17 cellular contexts compared by ENCODE assay signal in the genomic region with DNA sequence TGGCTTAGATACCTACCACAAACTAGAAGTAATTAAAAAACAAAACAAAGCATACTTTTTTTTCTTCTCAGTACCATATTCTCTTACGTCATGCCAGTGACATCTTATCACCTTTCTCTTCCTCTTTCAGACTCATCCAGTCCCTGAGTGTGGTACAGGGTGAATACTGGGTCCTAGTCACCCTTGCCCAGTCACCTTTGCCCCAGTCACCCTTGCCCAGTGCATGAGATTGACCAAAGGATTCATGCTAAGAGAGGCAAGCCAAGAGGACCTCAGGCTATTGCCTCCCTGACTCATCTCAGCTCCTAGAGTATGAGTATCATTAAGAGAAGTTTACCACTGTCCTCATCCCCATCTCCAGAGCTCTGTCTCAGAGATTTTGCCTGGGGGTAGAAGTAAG. TPM values are rescaled to one million over a fixed set of nuclear protein-coding genes. Genes with fewer than 3 reads are reported as not detected.
DNase-seq lines count a peak whose midpoint lies in the region; ATAC-seq and FAIRE-seq lines count a peak whose summit lies in the region.
"Had no signal": no experiment of that assay in that cellular context is flagged by ENCODE, and none has a peak within 500 bp of the region (broad histone marks: within the 10 kb centered on the region; RNA-seq: fewer than 3 reads in every experiment).

No MANE protein-coding gene starts in this region.

- intact Hi-C loops in left colon (cut with DNase I, micrococcal nuclease), result no loop called here

- DNase-seq in GM18507 (ENCODE audit: extremely low spot score, insufficient read length, low read depth) (no peak), HTR-8/SVneo (ENCODE audit: insufficient read length, low spot score) (peak; percentile 0), left colon (no peak), UCSD-AML1 (lab: John Stamatoyannopoulos, UW; ENCODE audit: unreplicated experiment) (no peak)
- DNase-seq in stimulated activated naive CD8-positive, alpha-beta T cell treated with anti-CD3 and anti-CD28 coated beads, Interleukin-15, Interleukin-2, amounts not matched to agents 100 U/mL and 50 U/mL, for 24 hours, result no peak
- no peak for DNase-seq in activated effector memory CD4-positive, alpha-beta T cell treated with anti-CD3 and anti-CD28 coated beads, Interleukin-2, amount 50 U/mL, for 16 hours
- no peak for DNase-seq in stimulated activated CD4-positive, alpha-beta T cell treated with anti-CD3 and anti-CD28 coated beads, Interleukin-15, amount 100 ng/mL, for 24 hours
- DNase-seq: activated CD4-positive, CD25-positive, alpha-beta regulatory T cell; activated T-cell treated with anti-CD3 and anti-CD28 coated beads, Interleukin-2, amount 50 U/mL, for 72 hours; effector memory CD8-positive, alpha-beta T cell; heart right ventricle; lower lobe of right lung; NCI-H1105; NCI-H510A had no signal

- ATAC-seq in GM21619 (IDR thresholded peaks at IDR 0.05; ENCODE audit: unreplicated experiment) (peak; percentile 45), left colon (peak; percentile 44)
- no peak for ATAC-seq in stimulated activated naive CD8-positive, alpha-beta T cell treated with anti-CD3 and anti-CD28 coated beads, Interleukin-15, Interleukin-2, amounts not matched to agents 100 U/mL and 50 U/mL, for 24 hours
- ATAC-seq: activated T-cell treated with anti-CD3 and anti-CD28 coated beads, Interleukin-2, amount 50 U/mL, for 72 hours; effector memory CD8-positive, alpha-beta T cell; heart right ventricle; lower lobe of right lung had no signal

- peak; percentile 39 for FAIRE-seq in GM18507 (lab: Jason Lieb, UNC)
- no peak for FAIRE-seq in HTR-8/SVneo (lab: Jason Lieb, UNC)

RNA-seq across cellular contexts. Expression of a gene that starts 10.0 kb away (rescaled TPM):
- 10 to 100 TPM; 30.3 to 32.1 TPM for total RNA-seq in left colon
- total RNA-seq: B cell, G401 had no signal
